Comparison of ENCODE assay signal across 25 cellular contexts in genomic region chr4:6699903-6700302, GRCh38. TPM values are rescaled to one million over a fixed set of nuclear protein-coding genes. Genes with fewer than 3 reads are reported as not detected.
A peak's percentile ranks its signal among the peaks of the same experiment; 100 is the strongest.
DNase-seq lines count a peak whose midpoint lies in the region; ATAC-seq, FAIRE-seq and TF ChIP-seq lines count a peak whose summit lies in the region.
"Had no signal": no experiment of that assay in that cellular context is flagged by ENCODE, and none has a peak within 500 bp of the region (broad histone marks: within the 10 kb centered on the region; RNA-seq: fewer than 3 reads in every experiment).

No MANE protein-coding gene starts in this region.

- peak overlapping the region; percentile 20 for H3K27ac Mint-ChIP-seq in activated T-helper 2 cell treated with anti-CD3 and anti-CD28 coated beads, Interferon-gamma antibody, Interleukin-2, Interleukin-4, amounts not matched to agents 10 μg/mL and 5 μg/mL and 100 μg/mL, durations not matched to agents 14 hours and 24 hours and 36 hours
- peak overlapping the region; percentile 83 for H3K27ac Mint-ChIP-seq in progenitor cell of endocrine pancreas
- H3K27ac Mint-ChIP-seq: type B pancreatic cell had no signal

- WGBS in HepG2 (ENCODE audit: low lambda C conversion rate): 95% methylated on average over 1 of the region's 1 CpG
- 80% methylated on average over 1 of the region's 1 CpG for whole genome bisulfite sequencing in right lobe of liver (ENCODE audit: insufficient coverage, low coverage, low lambda C conversion rate, missing lambda C conversion rate)

- peaks cover 10% of the 10 kb centered on the region; the same call in 1 of the 2 replicates for H4K20me1 ChIP-seq in HepG2 (ENCODE audit: insufficient read depth, low read length)

- TF ChIP-seq EP300 in HepG2 (IDR thresholded peaks at IDR 0.05; ENCODE audit: low read depth in 2 of 2, low read length in 2 of 2) (no peak), HepG2 (CRISPR knock-in tag; IDR thresholded peaks at IDR 0.05; ENCODE audit: borderline replicate concordance) (no peak)

- intact Hi-C loops in HepG2 (cut with micrococcal nuclease; ENCODE audit: unreplicated experiment) (no loop called here), right lobe of liver (cut with DNase I) (no loop called here)
- intact Hi-C loops in activated T-helper 2 cell treated with anti-CD3 and anti-CD28 coated beads, Interferon-gamma antibody, Interleukin-2, Interleukin-4, amounts not matched to agents 10 μg/mL and 5 μg/mL and 100 μg/mL, durations not matched to agents 14 hours and 24 hours and 36 hours (cut with micrococcal nuclease): loop anchor here (10.0 kb wide), 1 partner anchor 125 kb away; the partner anchor contains the start of gene MAN2B2

- H3K4me3 ChIP-seq in HepG2 (replicated peaks in 1 of 3; ENCODE audit: insufficient read depth in 1 of 3, low read depth in 2 of 3, low read length in 3 of 3) (no peak overlapping the region), right lobe of liver (no peak overlapping the region)
- H3K4me3 ChIP-seq: gastroesophageal sphincter, HAP-1, pancreas, sigmoid colon had no signal

- ATAC-seq in HepG2 (no peak), right lobe of liver (no peak), GM19463 (IDR thresholded peaks at IDR 0.05; ENCODE audit: unreplicated experiment) (no peak)
- ATAC-seq: activated T-cell treated with anti-CD3 and anti-CD28 coated beads, Interleukin-2, amount 50 U/mL, for 4 hours; esophagus mucosa; gastroesophageal sphincter; pancreas had no signal

- peaks cover 55% of the 10 kb centered on the region for H3K4me1 Mint-ChIP-seq in activated T-helper 2 cell treated with anti-CD3 and anti-CD28 coated beads, Interferon-gamma antibody, Interleukin-2, Interleukin-4, amounts not matched to agents 10 μg/mL and 5 μg/mL and 100 μg/mL, durations not matched to agents 14 hours and 24 hours and 36 hours (ENCODE audit: low read depth)
- H3K4me1 Mint-ChIP-seq in progenitor cell of endocrine pancreas (ENCODE audit: low read depth): peaks cover 12% of the 10 kb centered on the region

- no peak overlapping the region for H3K4me2 ChIP-seq in HepG2 (ENCODE audit: low read depth, low read length)
- H3K4me2 ChIP-seq: SK-N-SH had no signal

- CTCF ChIA-PET in HepG2 (lab: Yijun Ruan, JAX; ENCODE audit: low intra/inter-chr PET ratio, low total read pairs): interaction anchor here (1.1 kb wide), 1 partner anchor 153 kb away, joined by 3 read pairs; no protein-coding TSS in a partner anchor

- DNase-seq in HepG2 (ENCODE audit: low spot score) (no peak), right lobe of liver (no peak), progenitor cell of endocrine pancreas (ENCODE audit: low spot score, unreplicated experiment) (no peak), substantia nigra (lab: John Stamatoyannopoulos, UW) (no peak)
- no peak for DNase-seq in activated T-helper 2 cell treated with anti-CD3 and anti-CD28 coated beads, Interferon-gamma antibody, Interleukin-2, Interleukin-4, amounts not matched to agents 10 μg/mL and 5 μg/mL and 100 μg/mL, durations not matched to agents 14 hours and 24 hours and 36 hours (ENCODE audit: low spot score)
- DNase-seq: activated CD4-positive, alpha-beta T cell treated with anti-CD3 and anti-CD28 coated beads for 4 hours; activated T-cell treated with anti-CD3 and anti-CD28 coated beads, Interleukin-2, amount 50 U/mL, for 4 hours; caudate nucleus; COR-L47; DND-41; mammary epithelial cell; NCI-H1105; NCI-H510A; pancreas; sigmoid colon; SK-N-SH; stimulated activated naive CD4-positive, alpha-beta T cell treated with Interleukin-2 at 50 U/mL for 16 hours had no signal

- FAIRE-seq in HepG2 (lab: Jason Lieb, UNC): no peak
- FAIRE-seq: HTR-8/SVneo, pancreas had no signal

- no TSS peak for BruUV-seq in HepG2 (replicated peaks; lab: Mats Ljungman, UMichigan)

- in situ Hi-C loops in HepG2 (cut with HindIII; ENCODE audit: extremely low pct_ligation_motif_present, low pct_unique_long_range_greater_than_20kb): no loop called here

- peaks cover 4% of the 10 kb centered on the region for H3K9me3 Mint-ChIP-seq in activated T-helper 2 cell treated with anti-CD3 and anti-CD28 coated beads, Interferon-gamma antibody, Interleukin-2, Interleukin-4, amounts not matched to agents 10 μg/mL and 5 μg/mL and 100 μg/mL, durations not matched to agents 14 hours and 24 hours and 36 hours
- H3K9me3 Mint-ChIP-seq in progenitor cell of endocrine pancreas (ENCODE audit: low read depth): peaks cover 16% of the 10 kb centered on the region
- H3K9me3 Mint-ChIP-seq: activated T-cell treated with anti-CD3 and anti-CD28 coated beads, Interleukin-2, amount 50 U/mL, for 4 hours had no signal

- POLR2A ChIA-PET in HepG2 (lab: Yijun Ruan, JAX): no interaction called here

- TF ChIP-seq CTCF in HepG2 (CRISPR knock-in tag; IDR thresholded peaks at IDR 0.05) (no peak), right lobe of liver (IDR thresholded peaks at IDR 0.05) (no peak), progenitor cell of endocrine pancreas (IDR thresholded peaks at IDR 0.05; ENCODE audit: unreplicated experiment) (no peak)

- peaks cover 49% of the 10 kb centered on the region for H3K4me1 ChIP-seq in HepG2 (ENCODE audit: insufficient read depth, low read length)
- peaks cover 0 to 28% (median 13%) of the 10 kb centered on the region in 4 donors for H3K4me1 ChIP-seq in right lobe of liver
- H3K4me1 ChIP-seq: HAP-1, pancreas had no signal

- no peak for TF ChIP-seq RAD21 in HepG2 (CRISPR knock-in tag; IDR thresholded peaks at IDR 0.05)

- H3K27me3 ChIP-seq in HepG2 (ENCODE audit: control insufficient read depth in 1 of 2, insufficient read depth in 2 of 2, low read length in 2 of 2) (no peaks in the 10 kb centered on the region), right lobe of liver (no peaks in the 10 kb centered on the region)
- H3K27me3 ChIP-seq: gastroesophageal sphincter, pancreas, sigmoid colon had no signal

- H3K27ac ChIP-seq in HepG2 (ENCODE audit: extremely low read length, insufficient read depth, low read length) (no peak overlapping the region), right lobe of liver (no peak overlapping the region), substantia nigra (ENCODE audit: low read depth, low read length, poor library complexity, severe bottlenecking) (no peak overlapping the region)
- H3K27ac ChIP-seq: gastroesophageal sphincter, pancreas, sigmoid colon had no signal

- H3K9me3 ChIP-seq in HepG2 (ENCODE audit: low read length): 0 out of 2 replicates have a peak, but pooled peaks cover 4% of the 10 kb centered on the region
- no peaks in the 10 kb centered on the region for H3K9me3 ChIP-seq in right lobe of liver
- H3K9me3 ChIP-seq: gastroesophageal sphincter, HAP-1, pancreas, sigmoid colon, SK-N-SH had no signal

- H3K36me3 Mint-ChIP-seq in activated T-helper 2 cell treated with anti-CD3 and anti-CD28 coated beads, Interferon-gamma antibody, Interleukin-2, Interleukin-4, amounts not matched to agents 10 μg/mL and 5 μg/mL and 100 μg/mL, durations not matched to agents 14 hours and 24 hours and 36 hours (ENCODE audit: low read depth): peaks cover 45% of the 10 kb centered on the region
- peaks cover 35% of the 10 kb centered on the region for H3K36me3 Mint-ChIP-seq in progenitor cell of endocrine pancreas (ENCODE audit: insufficient read depth)

- no peak overlapping the region for H3K4me3 Mint-ChIP-seq in activated T-helper 2 cell treated with anti-CD3 and anti-CD28 coated beads, Interferon-gamma antibody, Interleukin-2, Interleukin-4, amounts not matched to agents 10 μg/mL and 5 μg/mL and 100 μg/mL, durations not matched to agents 14 hours and 24 hours and 36 hours (ENCODE audit: low read depth)
- H3K4me3 Mint-ChIP-seq in progenitor cell of endocrine pancreas (ENCODE audit: low read depth): no peak overlapping the region
- H3K4me3 Mint-ChIP-seq: activated T-cell treated with anti-CD3 and anti-CD28 coated beads, Interleukin-2, amount 50 U/mL, for 4 hours; type B pancreatic cell had no signal

- TF ChIP-seq POLR2A in HepG2 (IDR thresholded peaks at IDR 0.05; ENCODE audit: insufficient read depth in 1 of 2, low read depth in 2 of 2, low read length in 2 of 2) (no peak), right lobe of liver (IDR thresholded peaks at IDR 0.05) (no peak)

- H3K36me3 ChIP-seq in HepG2 (replicated peaks in 1 of 2; ENCODE audit: control insufficient read depth in 1 of 2, insufficient read depth in 2 of 2, low read length in 2 of 2) (peaks cover 7 to 20% of the 10 kb centered on the region in 2 experiments; a peak in 3 of 5 replicates), right lobe of liver (peaks cover 0 to 6% (median 0%) of the 10 kb centered on the region in 4 donors)

- H3K79me2 ChIP-seq in HepG2 (ENCODE audit: insufficient read depth, low read length): peaks cover 36% of the 10 kb centered on the region

- no peak overlapping the region for H2AFZ ChIP-seq in HepG2 (ENCODE audit: low read length)

- no peak overlapping the region for H3K9ac ChIP-seq in HepG2 (ENCODE audit: insufficient read depth, low read depth, low read length)
- H3K9ac ChIP-seq: SK-N-SH had no signal

- no peaks in the 10 kb centered on the region for H3K27me3 Mint-ChIP-seq in activated T-helper 2 cell treated with anti-CD3 and anti-CD28 coated beads, Interferon-gamma antibody, Interleukin-2, Interleukin-4, amounts not matched to agents 10 μg/mL and 5 μg/mL and 100 μg/mL, durations not matched to agents 14 hours and 24 hours and 36 hours (ENCODE audit: low read depth)
- no peaks in the 10 kb centered on the region for H3K27me3 Mint-ChIP-seq in progenitor cell of endocrine pancreas
- H3K27me3 Mint-ChIP-seq: type B pancreatic cell had no signal

RNA-seq across cellular contexts. Expression of gene S100P, which starts 6.2 kb away (rescaled TPM):
- total RNA-seq in HepG2 (2016; rRNA removed; fragmentation: Illumina TruSeq; extraction: Trizol): 278 and 348 TPM in 2 replicates
- 36.9 and 39.1 TPM in 2 replicates for total RNA-seq in HepG2 (2016; cell fraction: cytosol; rRNA removed; fragmentation: Illumina TruSeq; extraction: Trizol; ENCODE audit: low read depth)
- total RNA-seq in HepG2 (2016; cell fraction: insoluble cytoplasmic fraction; rRNA removed; fragmentation: Illumina TruSeq; extraction: Trizol): 251 and 366 TPM in 2 replicates
- 71.8 and 83.2 TPM in 2 replicates for total RNA-seq in HepG2 (2016; cell fraction: membrane; rRNA removed; fragmentation: Illumina TruSeq; extraction: Trizol)
- 84.8 and 90.9 TPM in 2 replicates for total RNA-seq in HepG2 (2016; cell fraction: nucleus; rRNA removed; fragmentation: Illumina TruSeq; extraction: Trizol)
- polyA plus RNA-seq in HepG2 (2011; rRNA removed): 1,649 and 1,898 TPM in 2 replicates
- polyA plus RNA-seq in HepG2 (2011; cell fraction: cytosol; rRNA removed): 422 and 472 TPM in 2 replicates
- 82.9 and 122 TPM in 2 replicates for polyA plus RNA-seq in HepG2 (2011; cell fraction: nucleus; rRNA removed)
- 700 and 2,334 TPM in 2 replicates for polyA plus RNA-seq in HepG2 (2012)
- polyA plus RNA-seq in HepG2 (2016; cell fraction: cytosol; fragmentation: Illumina TruSeq; extraction: Trizol; ENCODE audit: low read depth): 30.5 and 35.0 TPM in 2 replicates
- 150 and 168 TPM in 2 replicates for polyA plus RNA-seq in HepG2 (2016; cell fraction: insoluble cytoplasmic fraction; fragmentation: Illumina TruSeq; extraction: Trizol; ENCODE audit: low read depth)
- 38.8 and 42.8 TPM in 2 replicates for polyA plus RNA-seq in HepG2 (2016; cell fraction: membrane; fragmentation: Illumina TruSeq; extraction: Trizol; ENCODE audit: low read depth)
- polyA plus RNA-seq in HepG2 (2016; cell fraction: nucleus; fragmentation: Illumina TruSeq; extraction: Trizol; ENCODE audit: insufficient read depth, low read depth): 79.1 and 81.3 TPM in 2 replicates
- 151 and 198 TPM in 2 replicates for polyA minus RNA-seq in HepG2 (2011; rRNA and poly(A)+ RNA removed; ENCODE audit: low replicate concordance)
- 87.0 and 146 TPM in 2 replicates for polyA minus RNA-seq in HepG2 (2011; cell fraction: cytosol; rRNA and poly(A)+ RNA removed)
- 37.3 and 51.0 TPM in 2 replicates for polyA minus RNA-seq in HepG2 (2011; cell fraction: nucleus; rRNA and poly(A)+ RNA removed)
- total RNA-seq in right lobe of liver: 1 to 10 TPM in 4 of 6 experiments, under 1 TPM in 2; 0.59 to 6.3 (median 2.7) TPM
- total RNA-seq in activated T-helper 2 cell treated with anti-CD3 and anti-CD28 coated beads, Interferon-gamma antibody, Interleukin-2, Interleukin-4, amounts not matched to agents 10 μg/mL and 5 μg/mL and 100 μg/mL, durations not matched to agents 14 hours and 24 hours and 36 hours: 3.4 and 5.8 TPM in 2 replicates
- total RNA-seq in progenitor cell of endocrine pancreas: 1.3 and 3.5 TPM in 2 replicates
- total RNA-seq: LHCN-M2, RPMI7951 had no signal
- polyA plus RNA-seq: SK-N-SH had no signal

RNA-seq across cellular contexts. Expression of gene MRFAP1L1, which starts 9.8 kb away (rescaled TPM):
- total RNA-seq in HepG2 (2016; rRNA removed; fragmentation: Illumina TruSeq; extraction: Trizol): 76.6 and 124 TPM in 2 replicates
- 12.0 and 14.9 TPM in 2 replicates for total RNA-seq in HepG2 (2016; cell fraction: cytosol; rRNA removed; fragmentation: Illumina TruSeq; extraction: Trizol; ENCODE audit: low read depth)
- total RNA-seq in HepG2 (2016; cell fraction: insoluble cytoplasmic fraction; rRNA removed; fragmentation: Illumina TruSeq; extraction: Trizol): 82.6 and 130 TPM in 2 replicates
- 36.1 and 39.2 TPM in 2 replicates for total RNA-seq in HepG2 (2016; cell fraction: membrane; rRNA removed; fragmentation: Illumina TruSeq; extraction: Trizol)
- total RNA-seq in HepG2 (2016; cell fraction: nucleus; rRNA removed; fragmentation: Illumina TruSeq; extraction: Trizol): 35.4 and 41.2 TPM in 2 replicates
- 39.9 and 44.8 TPM in 2 replicates for polyA plus RNA-seq in HepG2 (2011; rRNA removed)
- 29.0 and 43.5 TPM in 2 replicates for polyA plus RNA-seq in HepG2 (2011; cell fraction: cytosol; rRNA removed)
- polyA plus RNA-seq in HepG2 (2011; cell fraction: nucleus; rRNA removed): 12.5 and 20.0 TPM in 2 replicates
- polyA plus RNA-seq in HepG2 (2012): 55.6 and 62.7 TPM in 2 replicates
- polyA plus RNA-seq in HepG2 (2016; cell fraction: cytosol; fragmentation: Illumina TruSeq; extraction: Trizol; ENCODE audit: low read depth): 6.5 and 6.6 TPM in 2 replicates
- polyA plus RNA-seq in HepG2 (2016; cell fraction: insoluble cytoplasmic fraction; fragmentation: Illumina TruSeq; extraction: Trizol; ENCODE audit: low read depth): 143 and 162 TPM in 2 replicates
- polyA plus RNA-seq in HepG2 (2016; cell fraction: membrane; fragmentation: Illumina TruSeq; extraction: Trizol; ENCODE audit: low read depth): 21.2 and 21.7 TPM in 2 replicates
- 60.2 and 60.7 TPM in 2 replicates for polyA plus RNA-seq in HepG2 (2016; cell fraction: nucleus; fragmentation: Illumina TruSeq; extraction: Trizol; ENCODE audit: insufficient read depth, low read depth)
- polyA minus RNA-seq in HepG2 (2011; rRNA and poly(A)+ RNA removed; ENCODE audit: low replicate concordance): 10.4 and 12.8 TPM in 2 replicates
- 13.6 and 15.5 TPM in 2 replicates for polyA minus RNA-seq in HepG2 (2011; cell fraction: cytosol; rRNA and poly(A)+ RNA removed)
- polyA minus RNA-seq in HepG2 (2011; cell fraction: nucleus; rRNA and poly(A)+ RNA removed): 16.1 and 16.2 TPM in 2 replicates
- total RNA-seq in right lobe of liver: 10 to 100 TPM; 18.9 to 30.7 (median 28.4) TPM
- total RNA-seq in activated T-helper 2 cell treated with anti-CD3 and anti-CD28 coated beads, Interferon-gamma antibody, Interleukin-2, Interleukin-4, amounts not matched to agents 10 μg/mL and 5 μg/mL and 100 μg/mL, durations not matched to agents 14 hours and 24 hours and 36 hours: 46.6 and 49.6 TPM in 2 replicates
- 64.9 and 69.3 TPM in 2 replicates for total RNA-seq in progenitor cell of endocrine pancreas

RNA-seq across cellular contexts. Expression of gene BLOC1S4, which starts 16.1 kb away (rescaled TPM):
- total RNA-seq in HepG2 (2016; rRNA removed; fragmentation: Illumina TruSeq; extraction: Trizol) (18.7 and 20.9 TPM in 2 replicates), right lobe of liver (1 to 10 TPM; 3.0 to 9.9 (median 6.6) TPM), progenitor cell of endocrine pancreas (18.8 and 20.0 TPM in 2 replicates)
- total RNA-seq in HepG2 (2016; cell fraction: cytosol; rRNA removed; fragmentation: Illumina TruSeq; extraction: Trizol; ENCODE audit: low read depth): 4.7 and 6.1 TPM in 2 replicates
- 19.1 and 20.1 TPM in 2 replicates for total RNA-seq in HepG2 (2016; cell fraction: insoluble cytoplasmic fraction; rRNA removed; fragmentation: Illumina TruSeq; extraction: Trizol)
- 11.7 and 12.0 TPM in 2 replicates for total RNA-seq in HepG2 (2016; cell fraction: membrane; rRNA removed; fragmentation: Illumina TruSeq; extraction: Trizol)
- 7.6 and 7.9 TPM in 2 replicates for total RNA-seq in HepG2 (2016; cell fraction: nucleus; rRNA removed; fragmentation: Illumina TruSeq; extraction: Trizol)
- 15.5 and 17.6 TPM in 2 replicates for polyA plus RNA-seq in HepG2 (2011; rRNA removed)
- polyA plus RNA-seq in HepG2 (2011; cell fraction: cytosol; rRNA removed): 19.4 and 26.2 TPM in 2 replicates
- 9.3 and 10.5 TPM in 2 replicates for polyA plus RNA-seq in HepG2 (2011; cell fraction: nucleus; rRNA removed)
- polyA plus RNA-seq in HepG2 (2012): 10.5 and 11.1 TPM in 2 replicates
- 3.6 and 4.1 TPM in 2 replicates for polyA plus RNA-seq in HepG2 (2016; cell fraction: cytosol; fragmentation: Illumina TruSeq; extraction: Trizol; ENCODE audit: low read depth)
- 22.2 and 23.4 TPM in 2 replicates for polyA plus RNA-seq in HepG2 (2016; cell fraction: insoluble cytoplasmic fraction; fragmentation: Illumina TruSeq; extraction: Trizol; ENCODE audit: low read depth)
- polyA plus RNA-seq in HepG2 (2016; cell fraction: membrane; fragmentation: Illumina TruSeq; extraction: Trizol; ENCODE audit: low read depth): 7.5 and 8.0 TPM in 2 replicates
- 10.3 and 14.0 TPM in 2 replicates for polyA plus RNA-seq in HepG2 (2016; cell fraction: nucleus; fragmentation: Illumina TruSeq; extraction: Trizol; ENCODE audit: insufficient read depth, low read depth)
- polyA minus RNA-seq in HepG2 (2011; rRNA and poly(A)+ RNA removed; ENCODE audit: low replicate concordance): 5.1 and 16.2 TPM in 2 replicates
- 9.3 and 9.9 TPM in 2 replicates for polyA minus RNA-seq in HepG2 (2011; cell fraction: cytosol; rRNA and poly(A)+ RNA removed)
- 5.5 and 7.0 TPM in 2 replicates for polyA minus RNA-seq in HepG2 (2011; cell fraction: nucleus; rRNA and poly(A)+ RNA removed)
- 18.2 and 20.8 TPM in 2 replicates for total RNA-seq in activated T-helper 2 cell treated with anti-CD3 and anti-CD28 coated beads, Interferon-gamma antibody, Interleukin-2, Interleukin-4, amounts not matched to agents 10 μg/mL and 5 μg/mL and 100 μg/mL, durations not matched to agents 14 hours and 24 hours and 36 hours

RNA-seq across cellular contexts. Expression of gene MRFAP1, which starts 59.4 kb away (rescaled TPM):
- total RNA-seq in HepG2 (2016; rRNA removed; fragmentation: Illumina TruSeq; extraction: Trizol) (158 and 254 TPM in 2 replicates), right lobe of liver (100 to 1,000 TPM; 103 to 166 (median 129) TPM), progenitor cell of endocrine pancreas (223 and 225 TPM in 2 replicates)
- 31.0 and 37.7 TPM in 2 replicates for total RNA-seq in HepG2 (2016; cell fraction: cytosol; rRNA removed; fragmentation: Illumina TruSeq; extraction: Trizol; ENCODE audit: low read depth)
- total RNA-seq in HepG2 (2016; cell fraction: insoluble cytoplasmic fraction; rRNA removed; fragmentation: Illumina TruSeq; extraction: Trizol): 174 and 249 TPM in 2 replicates
- 87.0 and 105 TPM in 2 replicates for total RNA-seq in HepG2 (2016; cell fraction: membrane; rRNA removed; fragmentation: Illumina TruSeq; extraction: Trizol)
- 67.5 and 68.6 TPM in 2 replicates for total RNA-seq in HepG2 (2016; cell fraction: nucleus; rRNA removed; fragmentation: Illumina TruSeq; extraction: Trizol)
- polyA plus RNA-seq in HepG2 (2011; rRNA removed): 103 and 112 TPM in 2 replicates
- 110 and 141 TPM in 2 replicates for polyA plus RNA-seq in HepG2 (2011; cell fraction: cytosol; rRNA removed)
- 54.5 and 54.7 TPM in 2 replicates for polyA plus RNA-seq in HepG2 (2011; cell fraction: nucleus; rRNA removed)
- polyA plus RNA-seq in HepG2 (2012): 198 and 236 TPM in 2 replicates
- polyA plus RNA-seq in HepG2 (2016; cell fraction: cytosol; fragmentation: Illumina TruSeq; extraction: Trizol; ENCODE audit: low read depth): 55.7 and 56.7 TPM in 2 replicates
- 509 and 563 TPM in 2 replicates for polyA plus RNA-seq in HepG2 (2016; cell fraction: insoluble cytoplasmic fraction; fragmentation: Illumina TruSeq; extraction: Trizol; ENCODE audit: low read depth)
- 117 and 129 TPM in 2 replicates for polyA plus RNA-seq in HepG2 (2016; cell fraction: membrane; fragmentation: Illumina TruSeq; extraction: Trizol; ENCODE audit: low read depth)
- 205 and 206 TPM in 2 replicates for polyA plus RNA-seq in HepG2 (2016; cell fraction: nucleus; fragmentation: Illumina TruSeq; extraction: Trizol; ENCODE audit: insufficient read depth, low read depth)
- 19.4 and 22.0 TPM in 2 replicates for polyA minus RNA-seq in HepG2 (2011; rRNA and poly(A)+ RNA removed; ENCODE audit: low replicate concordance)
- polyA minus RNA-seq in HepG2 (2011; cell fraction: cytosol; rRNA and poly(A)+ RNA removed): 29.9 and 30.5 TPM in 2 replicates
- polyA minus RNA-seq in HepG2 (2011; cell fraction: nucleus; rRNA and poly(A)+ RNA removed): 21.4 and 24.6 TPM in 2 replicates
- total RNA-seq in activated T-helper 2 cell treated with anti-CD3 and anti-CD28 coated beads, Interferon-gamma antibody, Interleukin-2, Interleukin-4, amounts not matched to agents 10 μg/mL and 5 μg/mL and 100 μg/mL, durations not matched to agents 14 hours and 24 hours and 36 hours: 105 TPM in 2 replicates
